Comparison of ENCODE assay signal across 27 cellular contexts in genomic region chr22:25078591-25078990, GRCh38.
DNase-seq lines count a peak whose midpoint lies in the region; ATAC-seq and TF ChIP-seq lines count a peak whose summit lies in the region.
"Had no signal": no experiment of that assay in that cellular context is flagged by ENCODE, and none has a peak within 500 bp of the region (broad histone marks: within the 10 kb centered on the region; RNA-seq: fewer than 3 reads in every experiment).

No MANE protein-coding gene starts in this region.

- TF ChIP-seq CTCF in chondrocyte (IDR thresholded peaks at IDR 0.05) (no peak), gastrocnemius medialis (IDR thresholded peaks at IDR 0.05 in 4 of 5, conservative IDR thresholded peaks at IDR 0.05 in 1 of 5) (no peak)

- H3K4me2 ChIP-seq in BLaER1: peak overlapping the region; percentile 57
- H3K4me2 ChIP-seq in BLaER1 treated with 17β-estradiol and CSF1 and Interleukin-3, amounts not matched to agents 10 nM and 100 nM: peak overlapping the region in 8 of 11 experiments; percentile 31 to 65 (median 57); a peak in 15 of 22 replicates

- no peaks in the 10 kb centered on the region for H4K20me1 ChIP-seq in BLaER1
- no peaks in the 10 kb centered on the region for H4K20me1 ChIP-seq in BLaER1 treated with 17β-estradiol and CSF1 and Interleukin-3, amounts not matched to agents 10 nM and 100 nM

- H3K4me1 ChIP-seq in BLaER1: peaks cover 68% of the 10 kb centered on the region
- peaks cover 24 to 69% (median 54%) of the 10 kb centered on the region in 10 experiments for H3K4me1 ChIP-seq in BLaER1 treated with 17β-estradiol and CSF1 and Interleukin-3, amounts not matched to agents 10 nM and 100 nM
- H3K4me1 ChIP-seq in gastrocnemius medialis: no peaks in the 10 kb centered on the region
- H3K4me1 ChIP-seq: Caco-2 had no signal

- H3K4me1 Mint-ChIP-seq in chondrocyte (ENCODE audit: low read depth): peaks cover 33% of the 10 kb centered on the region

- no peaks in the 10 kb centered on the region for H3K27me3 Mint-ChIP-seq in chondrocyte (ENCODE audit: low read depth)

- H3K36me3 ChIP-seq in BLaER1 (no peaks in the 10 kb centered on the region), gastrocnemius medialis (no peaks in the 10 kb centered on the region)
- H3K36me3 ChIP-seq in BLaER1 treated with 17β-estradiol and CSF1 and Interleukin-3, amounts not matched to agents 10 nM and 100 nM: no peaks in the 10 kb centered on the region
- H3K36me3 ChIP-seq: ovary, upper lobe of left lung had no signal

- no peak for DNase-seq in chondrocyte (ENCODE audit: low spot score)
- no peak for DNase-seq in gastrocnemius medialis
- DNase-seq in hepatic stellate cell (ENCODE audit: low spot score): no peak
- DNase-seq in stimulated activated CD4-positive, alpha-beta T cell treated with anti-CD3 and anti-CD28 coated beads, Interleukin-15, amount 100 ng/mL, for 24 hours: no peak
- DNase-seq: activated naive CD4-positive, alpha-beta T cell treated with anti-CD3 and anti-CD28 coated beads for 36 hours; C1 segment of cervical spinal cord; Caco-2; DMS79; H9; Kasumi-1; mammary epithelial cell; MV-4-11; NCI-H1436 treated with DMSO at 0.1 percent for 48 hours; NCI-H2107; NCI-H345; ovary; retina; SHP77; small intestine; stimulated activated CD4-positive, alpha-beta T cell treated with anti-CD3 and anti-CD28 coated beads, Interleukin-2, amount 100 ng/mL, for 24 hours; upper lobe of left lung had no signal

- no peaks in the 10 kb centered on the region for H3K27me3 ChIP-seq in BLaER1
- H3K27me3 ChIP-seq in BLaER1 treated with 17β-estradiol and CSF1 and Interleukin-3, amounts not matched to agents 10 nM and 100 nM: no peaks in the 10 kb centered on the region
- no peaks in the 10 kb centered on the region for H3K27me3 ChIP-seq in gastrocnemius medialis
- H3K27me3 ChIP-seq: ovary, upper lobe of left lung had no signal

- in situ Hi-C loops in gastrocnemius medialis (cut with MboI; ENCODE audit: low sequenced_read_pairs in 4 of 4): no loop called here

- no peak for TF ChIP-seq POLR2A in gastrocnemius medialis (IDR thresholded peaks at IDR 0.05)

- no peak overlapping the region for H3K9ac ChIP-seq in BLaER1
- no peak overlapping the region for H3K9ac ChIP-seq in BLaER1 treated with 17β-estradiol and CSF1 and Interleukin-3, amounts not matched to agents 10 nM and 100 nM

- H3K36me3 Mint-ChIP-seq in chondrocyte (ENCODE audit: low read depth): peaks cover under 1% of the 10 kb centered on the region

- no peaks in the 10 kb centered on the region for H3K9me3 ChIP-seq in BLaER1
- H3K9me3 ChIP-seq in BLaER1 treated with 17β-estradiol and CSF1 and Interleukin-3, amounts not matched to agents 10 nM and 100 nM (replicated peaks in 1 of 11): no peaks in the 10 kb centered on the region
- H3K9me3 ChIP-seq in gastrocnemius medialis: no peaks in the 10 kb centered on the region
- H3K9me3 ChIP-seq: Caco-2, ovary, upper lobe of left lung had no signal

- ATAC-seq in gastrocnemius medialis (peak; percentile 52 to 61), GM21723 (IDR thresholded peaks at IDR 0.05; ENCODE audit: unreplicated experiment) (no peak)
- ATAC-seq: Panc1 had no signal

- no peak overlapping the region for H3K4me3 Mint-ChIP-seq in chondrocyte (ENCODE audit: unreplicated experiment)
- H3K4me3 Mint-ChIP-seq: activated naive CD4-positive, alpha-beta T cell treated with anti-CD3 and anti-CD28 coated beads for 36 hours; H9; neural crest cell; T-helper 2 cell treated with Interferon-gamma antibody and Interleukin-4, amounts not matched to agents 5 μg/mL and 100 μg/mL, for 36 hours had no signal

- H3K4me3 ChIP-seq in BLaER1 (no peak overlapping the region), gastrocnemius medialis (no peak overlapping the region)
- no peak overlapping the region for H3K4me3 ChIP-seq in BLaER1 treated with 17β-estradiol and CSF1 and Interleukin-3, amounts not matched to agents 10 nM and 100 nM
- H3K4me3 ChIP-seq: ovary, upper lobe of left lung had no signal

- no peaks in the 10 kb centered on the region for H3K9me3 Mint-ChIP-seq in chondrocyte (ENCODE audit: low read depth)
- H3K9me3 Mint-ChIP-seq: activated naive CD4-positive, alpha-beta T cell treated with anti-CD3 and anti-CD28 coated beads for 36 hours; H9; neural crest cell; T-helper 2 cell treated with Interferon-gamma antibody and Interleukin-4, amounts not matched to agents 5 μg/mL and 100 μg/mL, for 36 hours had no signal

- H3K27ac Mint-ChIP-seq in chondrocyte (ENCODE audit: unreplicated experiment): peak overlapping the region; percentile 27
- H3K27ac Mint-ChIP-seq: activated naive CD4-positive, alpha-beta T cell treated with anti-CD3 and anti-CD28 coated beads for 36 hours had no signal

- H3K27ac ChIP-seq in BLaER1 (no peak overlapping the region), gastrocnemius medialis (peak overlapping the region in 1 of 4 donors; percentile 9)
- H3K27ac ChIP-seq in BLaER1 treated with 17β-estradiol and CSF1 and Interleukin-3, amounts not matched to agents 10 nM and 100 nM: no peak overlapping the region
- H3K27ac ChIP-seq: ovary, upper lobe of left lung had no signal

- intact Hi-C loops in gastrocnemius medialis (cut with DNase I; ENCODE audit: low total_unique reads): no loop called here
